In genomic region chr21:45309069-45309521, GRCh38 we compare ENCODE assay signal across 7 cellular contexts. TPM values are rescaled to one million over a fixed set of nuclear protein-coding genes. Genes with fewer than 3 reads are reported as not detected.
A peak's percentile ranks its signal among the peaks of the same experiment; 100 is the strongest.
DNase-seq lines count a peak whose midpoint lies in the region; ATAC-seq and TF ChIP-seq lines count a peak whose summit lies in the region.

No MANE protein-coding gene starts in this region.

- H3K4me3 Mint-ChIP-seq in glutamatergic neuron (ENCODE audit: unreplicated experiment), result no peak overlapping the region

- H3K27ac Mint-ChIP-seq in glutamatergic neuron (ENCODE audit: unreplicated experiment), result no peak overlapping the region

- TF ChIP-seq CTCF in GM12874 (IDR thresholded peaks at IDR 0.05; ENCODE audit: insufficient read depth, low read depth, low read length) (peak; percentile 73), glutamatergic neuron (IDR thresholded peaks at IDR 0.05; ENCODE audit: partially characterized antibody, unreplicated experiment) (peak; percentile 73)

- peaks cover 7% of the 10 kb centered on the region for H3K27me3 Mint-ChIP-seq in glutamatergic neuron (ENCODE audit: unreplicated experiment)

- DNase-seq in NOMO-1 treated with DMSO at 0.1 percent for 48 hours (lab: John Stamatoyannopoulos, UW; ENCODE audit: unreplicated experiment) (peak; percentile 65), glutamatergic neuron (peak; percentile 87), posterior vena cava (ENCODE audit: low spot score) (peak; percentile 92)
- DNase-seq in activated effector memory CD4-positive, alpha-beta T cell treated with anti-CD3 and anti-CD28 coated beads, Interleukin-2, amount 50 U/mL, for 16 hours, result peak; percentile 77

- peaks cover 13% of the 10 kb centered on the region for H3K36me3 Mint-ChIP-seq in glutamatergic neuron (ENCODE audit: unreplicated experiment)

- ATAC-seq in GM21367 (IDR thresholded peaks at IDR 0.05; ENCODE audit: unreplicated experiment) (no peak), HG03139 (IDR thresholded peaks at IDR 0.05; ENCODE audit: unreplicated experiment) (no peak)

- H3K4me1 Mint-ChIP-seq in glutamatergic neuron (ENCODE audit: low read depth, unreplicated experiment), result no peaks in the 10 kb centered on the region

- intact Hi-C loops in posterior vena cava (cut with DNase I), result no loop called here

- peaks cover 3% of the 10 kb centered on the region for H3K9me3 Mint-ChIP-seq in glutamatergic neuron (ENCODE audit: unreplicated experiment)

RNA-seq across cellular contexts. Expression of gene POFUT2, which starts 21.4 kb away (rescaled TPM):
- total RNA-seq in glutamatergic neuron (ENCODE audit: unreplicated experiment) (31.9 TPM), posterior vena cava (10 to 100 TPM; 27.1 to 27.4 TPM)
